ENCODE assay signal across 27 cellular contexts in genomic region chr2:81703831-81704230, GRCh38.
"Had no signal": no experiment of that assay in that cellular context is flagged by ENCODE, and none has a peak within 500 bp of the region (broad histone marks: within the 10 kb centered on the region; RNA-seq: fewer than 3 reads in every experiment).

No MANE protein-coding gene starts in this region.

- H3K4me1 ChIP-seq: ascending aorta, breast epithelium, colonic mucosa had no signal

- H3K27ac Mint-ChIP-seq: activated CD4-positive, alpha-beta memory T cell treated with anti-CD3 and anti-CD28 coated beads for 36 hours; activated CD4-positive, alpha-beta T cell treated with anti-CD3 and anti-CD28 coated beads for 36 hours; activated CD4-positive, alpha-beta T cell treated with anti-CD3 and anti-CD28 coated beads, Interleukin-2, amount 10 ng/mL, durations not matched to agents 24 days and 14 days; activated CD8-positive, alpha-beta memory T cell treated with anti-CD3 and anti-CD28 coated beads, Interleukin-2, amount 10 ng/mL, durations not matched to agents 7 days and 5 days; activated CD8-positive, alpha-beta T cell treated with anti-CD3 and anti-CD28 coated beads, Interleukin-2, amount 10 ng/mL, durations not matched to agents 7 days and 5 days; activated naive CD4-positive, alpha-beta T cell treated with anti-CD3 and anti-CD28 coated beads, Interleukin-2, amount 10 ng/mL, durations not matched to agents 7 days and 5 days; activated naive CD4-positive, alpha-beta T cell treated with anti-CD3 and anti-CD28 coated beads, Interleukin-2, amount 50 U/mL, for 72 hours; activated naive CD8-positive, alpha-beta T cell treated with anti-CD3 and anti-CD28 coated beads, Interleukin-2, amount 10 ng/mL, durations not matched to agents 7 days and 5 days; activated T-cell treated with anti-CD3 and anti-CD28 coated beads, Interleukin-2, amount 50 U/mL, for 24 hours; activated T-cell treated with anti-CD3 and anti-CD28 coated beads, Interleukin-2, amount 50 U/mL, for 72 hours; brain had no signal

- ATAC-seq: activated CD4-positive, alpha-beta T cell treated with anti-CD3 and anti-CD28 coated beads for 36 hours; activated CD8-positive, alpha-beta memory T cell treated with anti-CD3 and anti-CD28 coated beads, Interleukin-2, amount 10 ng/mL, durations not matched to agents 7 days and 5 days; activated CD8-positive, alpha-beta T cell treated with anti-CD3 and anti-CD28 coated beads, Interleukin-2, amount 10 ng/mL, durations not matched to agents 7 days and 5 days; activated naive CD4-positive, alpha-beta T cell treated with anti-CD3 and anti-CD28 coated beads, Interleukin-2, amount 50 U/mL, for 72 hours; activated T-cell treated with anti-CD3 and anti-CD28 coated beads, Interleukin-2, amount 50 U/mL, for 72 hours; esophagus mucosa had no signal

- FAIRE-seq: frontal cortex had no signal

- DNase-seq: activated CD4-positive, alpha-beta memory T cell treated with anti-CD3 and anti-CD28 coated beads for 36 hours; activated CD4-positive, alpha-beta T cell treated with anti-CD3 and anti-CD28 coated beads for 36 hours; activated CD4-positive, alpha-beta T cell treated with anti-CD3 and anti-CD28 coated beads, Interleukin-2, amount 10 ng/mL, durations not matched to agents 24 days and 14 days; activated CD4-positive, CD25-positive, alpha-beta regulatory T cell; activated CD4-positive, CD25-positive, alpha-beta regulatory T cell treated with anti-CD3 and anti-CD28 coated beads, Interleukin-2, amount 50 U/mL, for 72 hours; activated CD8-positive, alpha-beta memory T cell treated with anti-CD3 and anti-CD28 coated beads, Interleukin-2, amount 10 ng/mL, durations not matched to agents 7 days and 5 days; activated CD8-positive, alpha-beta memory T cell treated with anti-CD3 and anti-CD28 coated beads, Interleukin-2, amount 50 U/mL, for 4 hours; activated CD8-positive, alpha-beta T cell treated with anti-CD3 and anti-CD28 coated beads, Interleukin-2, amount 10 ng/mL, durations not matched to agents 7 days and 5 days; activated gamma-delta T cell; activated naive CD4-positive, alpha-beta T cell; activated naive CD4-positive, alpha-beta T cell treated with anti-CD3 and anti-CD28 coated beads, Interleukin-2, amount 10 ng/mL, durations not matched to agents 7 days and 5 days; activated naive CD8-positive, alpha-beta T cell treated with anti-CD3 and anti-CD28 coated beads, Interleukin-2, amount 10 ng/mL, durations not matched to agents 7 days and 5 days; activated T-cell treated with anti-CD3 and anti-CD28 coated beads, Interleukin-2, amount 50 U/mL, for 24 hours; activated T-cell treated with anti-CD3 and anti-CD28 coated beads, Interleukin-2, amount 50 U/mL, for 72 hours; central memory CD4-positive, alpha-beta T cell; cerebellar nuclear complex; colonic mucosa; effector CD8-positive, alpha-beta T cell; foreskin fibroblast; T-helper 2 cell had no signal

- H3K36me3 Mint-ChIP-seq: activated CD4-positive, alpha-beta memory T cell treated with anti-CD3 and anti-CD28 coated beads for 36 hours; activated CD8-positive, alpha-beta memory T cell treated with anti-CD3 and anti-CD28 coated beads, Interleukin-2, amount 10 ng/mL, durations not matched to agents 7 days and 5 days; activated naive CD4-positive, alpha-beta T cell treated with anti-CD3 and anti-CD28 coated beads, Interleukin-2, amount 10 ng/mL, durations not matched to agents 7 days and 5 days; activated naive CD4-positive, alpha-beta T cell treated with anti-CD3 and anti-CD28 coated beads, Interleukin-2, amount 50 U/mL, for 72 hours; activated naive CD8-positive, alpha-beta T cell treated with anti-CD3 and anti-CD28 coated beads, Interleukin-2, amount 10 ng/mL, durations not matched to agents 7 days and 5 days; brain had no signal

- H3K27me3 ChIP-seq: ascending aorta, breast epithelium, cardiac muscle cell, colonic mucosa had no signal

- H3K9me3 ChIP-seq: ascending aorta, breast epithelium, colonic mucosa had no signal

- H3K4me1 Mint-ChIP-seq: activated CD4-positive, alpha-beta T cell treated with anti-CD3 and anti-CD28 coated beads for 36 hours; activated CD4-positive, alpha-beta T cell treated with anti-CD3 and anti-CD28 coated beads, Interleukin-2, amount 10 ng/mL, durations not matched to agents 24 days and 14 days; activated CD8-positive, alpha-beta memory T cell treated with anti-CD3 and anti-CD28 coated beads, Interleukin-2, amount 10 ng/mL, durations not matched to agents 7 days and 5 days; activated naive CD4-positive, alpha-beta T cell treated with anti-CD3 and anti-CD28 coated beads, Interleukin-2, amount 10 ng/mL, durations not matched to agents 7 days and 5 days; activated naive CD8-positive, alpha-beta T cell treated with anti-CD3 and anti-CD28 coated beads, Interleukin-2, amount 10 ng/mL, durations not matched to agents 7 days and 5 days; brain had no signal

- H3K36me3 ChIP-seq: ascending aorta, breast epithelium, cardiac muscle cell, colonic mucosa had no signal

- H3K9me3 Mint-ChIP-seq: brain had no signal

- H3K4me3 Mint-ChIP-seq: activated CD4-positive, alpha-beta memory T cell treated with anti-CD3 and anti-CD28 coated beads for 36 hours; activated CD4-positive, alpha-beta T cell treated with anti-CD3 and anti-CD28 coated beads for 36 hours; activated CD4-positive, alpha-beta T cell treated with anti-CD3 and anti-CD28 coated beads, Interleukin-2, amount 10 ng/mL, durations not matched to agents 24 days and 14 days; activated CD8-positive, alpha-beta memory T cell treated with anti-CD3 and anti-CD28 coated beads, Interleukin-2, amount 10 ng/mL, durations not matched to agents 7 days and 5 days; activated CD8-positive, alpha-beta T cell treated with anti-CD3 and anti-CD28 coated beads, Interleukin-2, amount 10 ng/mL, durations not matched to agents 7 days and 5 days; activated naive CD4-positive, alpha-beta T cell treated with anti-CD3 and anti-CD28 coated beads, Interleukin-2, amount 10 ng/mL, durations not matched to agents 7 days and 5 days; activated naive CD8-positive, alpha-beta T cell treated with anti-CD3 and anti-CD28 coated beads, Interleukin-2, amount 10 ng/mL, durations not matched to agents 7 days and 5 days; activated T-cell treated with anti-CD3 and anti-CD28 coated beads, Interleukin-2, amount 50 U/mL, for 24 hours; activated T-cell treated with anti-CD3 and anti-CD28 coated beads, Interleukin-2, amount 50 U/mL, for 72 hours; brain had no signal

- H3K27me3 Mint-ChIP-seq: activated CD4-positive, alpha-beta memory T cell treated with anti-CD3 and anti-CD28 coated beads for 36 hours; activated CD4-positive, alpha-beta T cell treated with anti-CD3 and anti-CD28 coated beads for 36 hours; activated CD4-positive, alpha-beta T cell treated with anti-CD3 and anti-CD28 coated beads, Interleukin-2, amount 10 ng/mL, durations not matched to agents 24 days and 14 days; activated CD8-positive, alpha-beta memory T cell treated with anti-CD3 and anti-CD28 coated beads, Interleukin-2, amount 10 ng/mL, durations not matched to agents 7 days and 5 days; activated naive CD4-positive, alpha-beta T cell treated with anti-CD3 and anti-CD28 coated beads, Interleukin-2, amount 10 ng/mL, durations not matched to agents 7 days and 5 days; activated naive CD8-positive, alpha-beta T cell treated with anti-CD3 and anti-CD28 coated beads, Interleukin-2, amount 10 ng/mL, durations not matched to agents 7 days and 5 days; activated T-cell treated with anti-CD3 and anti-CD28 coated beads, Interleukin-2, amount 50 U/mL, for 24 hours; brain had no signal

- H3K27ac ChIP-seq: ascending aorta, breast epithelium, cardiac muscle cell, colonic mucosa had no signal

- H3K4me3 ChIP-seq: ascending aorta, breast epithelium, cardiac muscle cell, colonic mucosa had no signal
